Comparison of ENCODE assay signal across 17 cellular contexts in genomic region chr2:15599994-15600393, GRCh38. TPM values are rescaled to one million over a fixed set of nuclear protein-coding genes. Genes with fewer than 3 reads are reported as not detected.
DNase-seq lines count a peak whose midpoint lies in the region; ATAC-seq, FAIRE-seq and TF ChIP-seq lines count a peak whose summit lies in the region.
"Had no signal": no experiment of that assay in that cellular context is flagged by ENCODE, and none has a peak within 500 bp of the region (broad histone marks: within the 10 kb centered on the region; RNA-seq: fewer than 3 reads in every experiment).

No MANE protein-coding gene starts in this region.

- no peak overlapping the region for H3K9ac ChIP-seq in K562 (ENCODE audit: insufficient read depth in 1 of 2, low read depth in 2 of 2, low read length in 2 of 2)
- H3K9ac ChIP-seq: BLaER1 had no signal

- TF ChIP-seq CTCF in K562 (IDR thresholded peaks at IDR 0.05 in 2 of 3, conservative IDR thresholded peaks at IDR 0.05 in 1 of 3; ENCODE audit: insufficient read depth in 2 of 3, low read depth in 1 of 3, low read length in 3 of 3) = no peak
- TF ChIP-seq CTCF in osteoblast (IDR thresholded peaks at IDR 0.05; ENCODE audit: extremely low read depth, low read depth, low read length) = no peak

- WGBS in K562 (ENCODE audit: insufficient coverage, low coverage, missing lambda C conversion rate) = 100% methylated on average over 1 of the region's 1 CpG

- ATAC-seq in K562 (no peak), esophagus mucosa (no peak)

- FAIRE-seq in GM12892 (lab: Jason Lieb, UNC) = peak; percentile 48
- no peak for FAIRE-seq in K562 (lab: Jason Lieb, UNC)
- FAIRE-seq: GM19239 had no signal

- H3K4me3 Mint-ChIP-seq in activated naive CD8-positive, alpha-beta T cell treated with anti-CD3 and anti-CD28 coated beads for 36 hours = no peak overlapping the region
- H3K4me3 Mint-ChIP-seq: CD8-positive, alpha-beta memory T cell; H9 had no signal

- H2AFZ ChIP-seq in K562 (ENCODE audit: low read depth, low read length) (no peak overlapping the region), osteoblast (ENCODE audit: low read length) (no peak overlapping the region)

- no peak overlapping the region for H3K27ac Mint-ChIP-seq in activated naive CD8-positive, alpha-beta T cell treated with anti-CD3 and anti-CD28 coated beads for 36 hours
- H3K27ac Mint-ChIP-seq: H9 had no signal

- TF ChIP-seq EP300 in K562 (IDR thresholded peaks at IDR 0.05; ENCODE audit: low read length) = no peak

- H3K36me3 Mint-ChIP-seq in activated naive CD8-positive, alpha-beta T cell treated with anti-CD3 and anti-CD28 coated beads for 36 hours = peaks cover 31% of the 10 kb centered on the region

- BruUV-seq in K562 (replicated peaks; lab: Mats Ljungman, UMichigan) = no TSS peak

- no peak for TF ChIP-seq POLR2A in GM12892 (IDR thresholded peaks at IDR 0.05; ENCODE audit: low read depth, low read length)
- no peak for TF ChIP-seq POLR2A in K562 (conservative IDR thresholded peaks at IDR 0.05)

- H3K27me3 ChIP-seq in K562 (ENCODE audit: control insufficient read depth in 2 of 2, insufficient read depth in 2 of 2, low read length in 2 of 2) (no peaks in the 10 kb centered on the region), osteoblast (ENCODE audit: insufficient read depth, low read length) (no peaks in the 10 kb centered on the region)
- H3K27me3 ChIP-seq: BLaER1 had no signal

- H3K4me1 Mint-ChIP-seq in activated naive CD8-positive, alpha-beta T cell treated with anti-CD3 and anti-CD28 coated beads for 36 hours = peaks cover 3% of the 10 kb centered on the region
- H3K4me1 Mint-ChIP-seq: H9 had no signal

- no peaks in the 10 kb centered on the region for H3K9me3 Mint-ChIP-seq in activated naive CD8-positive, alpha-beta T cell treated with anti-CD3 and anti-CD28 coated beads for 36 hours
- H3K9me3 Mint-ChIP-seq: CD8-positive, alpha-beta memory T cell; H9 had no signal

- no peak for TF ChIP-seq RAD21 in K562 (CRISPR knock-in tag; conservative IDR thresholded peaks at IDR 0.05 in 1 of 2, IDR thresholded peaks at IDR 0.05 in 1 of 2)

- no peaks in the 10 kb centered on the region for H3K27me3 Mint-ChIP-seq in activated naive CD8-positive, alpha-beta T cell treated with anti-CD3 and anti-CD28 coated beads for 36 hours
- H3K27me3 Mint-ChIP-seq: CD8-positive, alpha-beta memory T cell had no signal

- CTCF ChIA-PET in K562 (lab: Yijun Ruan, JAX; ENCODE audit: low intra/inter-chr PET ratio) = no interaction called here

- H3K27ac ChIP-seq in K562 (ENCODE audit: extremely low read depth, low read depth, low read length) (no peak overlapping the region), osteoblast (ENCODE audit: low read depth, low read length) (peak overlapping the region; percentile 26)
- H3K27ac ChIP-seq: BLaER1 had no signal

- H4K20me1 ChIP-seq in K562 (replicated peaks; ENCODE audit: control insufficient read depth, insufficient read depth, low read length) (no peaks in the 10 kb centered on the region), osteoblast (ENCODE audit: insufficient read depth, low read length) (peaks cover 12% of the 10 kb centered on the region)

- H3K4me2 ChIP-seq in K562 (ENCODE audit: insufficient read depth, low read length) = no peak overlapping the region
- no peak overlapping the region for H3K4me2 ChIP-seq in osteoblast (ENCODE audit: insufficient read depth, low read length)
- H3K4me2 ChIP-seq: BLaER1 had no signal

- H3K4me3 ChIP-seq in K562 (no peak overlapping the region), osteoblast (ENCODE audit: insufficient read depth, low read length) (no peak overlapping the region)
- H3K4me3 ChIP-seq: BLaER1 had no signal

- no peaks in the 10 kb centered on the region for H3K9me1 ChIP-seq in K562 (ENCODE audit: control insufficient read depth, insufficient read depth, low read length)

- peaks cover 21% of the 10 kb centered on the region for H3K79me2 ChIP-seq in K562 (ENCODE audit: control insufficient read depth, insufficient read depth, low read length)
- peaks cover 13% of the 10 kb centered on the region for H3K79me2 ChIP-seq in osteoblast (ENCODE audit: insufficient read depth, low read length)

- H3K9me3 ChIP-seq in K562 (replicated peaks; ENCODE audit: control insufficient read depth, insufficient read depth, low read depth, low read length) (no peaks in the 10 kb centered on the region), osteoblast (ENCODE audit: low read depth, low read length) (no peaks in the 10 kb centered on the region)
- H3K9me3 ChIP-seq: BLaER1, Caco-2 had no signal

- in situ Hi-C loops in K562 (cut with MboI) = loop anchor here (25.0 kb wide), 1 partner anchor 688 kb away; no protein-coding TSS in a partner anchor

- DNase-seq in NCI-H2171 treated with DMSO at 0.1 percent for 48 hours (lab: John Stamatoyannopoulos, UW) (peak; percentile 32), NCI-H2171 (lab: John Stamatoyannopoulos, UW) (no peak), GM12892 (ENCODE audit: insufficient read length) (no peak), K562 (ENCODE audit: extremely low read depth in 1 of 4, low spot score in 3 of 4) (no peak), osteoblast (ENCODE audit: insufficient read length, low spot score, missing footprints) (no peak)
- no peak for DNase-seq in activated naive CD8-positive, alpha-beta T cell treated with anti-CD3 and anti-CD28 coated beads for 36 hours
- DNase-seq: 8988T; AML-193; Caco-2; CD8-positive, alpha-beta memory T cell; DMS79; GDM1; GOT3; H9 had no signal

- POLR2A ChIA-PET in K562 (lab: Yijun Ruan, JAX) = no interaction called here

- peaks cover 98% of the 10 kb centered on the region for H3K36me3 ChIP-seq in K562 (ENCODE audit: control insufficient read depth, insufficient read depth, low read length)
- H3K36me3 ChIP-seq in osteoblast (ENCODE audit: insufficient read depth, low read length) = peaks cover 95% of the 10 kb centered on the region

- intact Hi-C loops in K562 (cut with micrococcal nuclease) = no loop called here

- H3K4me1 ChIP-seq in K562 (replicated peaks in 1 of 2; ENCODE audit: control insufficient read depth in 2 of 2, insufficient read depth in 2 of 2, low read length in 2 of 2) (no peaks in the 10 kb centered on the region), osteoblast (ENCODE audit: insufficient read depth, low read length) (no peaks in the 10 kb centered on the region)
- H3K4me1 ChIP-seq: BLaER1, Caco-2 had no signal

RNA-seq across cellular contexts. Expression of gene DDX1, which starts 8.3 kb away (rescaled TPM):
- 81.9 TPM for polyA plus RNA-seq in GM12892 (2012; ENCODE audit: missing spikeins)
- 46.4 and 156 TPM in 2 replicates for total RNA-seq in K562 (2011; cell fraction: chromatin; rRNA removed; ENCODE audit: low replicate concordance)
- 25.7 and 32.1 TPM in 2 replicates for total RNA-seq in K562 (2011; cell fraction: nucleolus; rRNA removed)
- total RNA-seq in K562 (2011; cell fraction: nucleoplasm; rRNA removed) = 53.1 and 62.4 TPM in 2 replicates
- total RNA-seq in K562 (2014; rRNA removed) = 116 and 118 TPM in 2 replicates
- 277 and 293 TPM in 2 replicates for total RNA-seq in K562 (2014; rRNA removed; fragmentation: Illumina TruSeq; extraction: Trizol)
- 212 and 232 TPM in 2 replicates for total RNA-seq in K562 (2015; rRNA removed; fragmentation: Illumina TruSeq; extraction: Trizol)
- 190 and 203 TPM in 2 replicates for total RNA-seq in K562 (2021)
- 143 and 249 TPM in 2 replicates for polyA plus RNA-seq in K562 (2011; rRNA removed)
- polyA plus RNA-seq in K562 (2011; cell fraction: cytosol; rRNA removed) = 32.5 and 67.6 TPM in 2 replicates
- 41.8 and 80.5 TPM in 2 replicates for polyA plus RNA-seq in K562 (2011; cell fraction: nucleus; rRNA removed)
- 113 and 183 TPM in 2 replicates for polyA plus RNA-seq in K562 (2012)
- 217 and 239 TPM in 2 replicates for polyA plus RNA-seq in K562 (2014; fragmentation: Illumina TruSeq; extraction: Trizol)
- 100 to 1,000 TPM; 172 to 265 TPM for polyA plus RNA-seq in K562 (2014; fragmentation: Nextera tagmentation; extraction: Ambion mirVana)
- polyA plus RNA-seq in K562 (2014; rRNA removed) = 176 and 184 TPM in 2 replicates
- polyA minus RNA-seq in K562 (2011; rRNA and poly(A)+ RNA removed) = 229 and 258 TPM in 2 replicates
- 54.7 and 90.4 TPM in 2 replicates for polyA minus RNA-seq in K562 (2011; cell fraction: cytosol; rRNA and poly(A)+ RNA removed)
- 44.2 and 74.3 TPM in 2 replicates for polyA minus RNA-seq in K562 (2011; cell fraction: nucleus; rRNA and poly(A)+ RNA removed)
- total RNA-seq in osteoblast = 76.0 and 86.3 TPM in 2 replicates
- total RNA-seq in activated naive CD8-positive, alpha-beta T cell treated with anti-CD3 and anti-CD28 coated beads for 36 hours = 100 to 1,000 TPM; 136 to 137 TPM
- total RNA-seq in esophagus mucosa = 63.5 TPM

RNA-seq across cellular contexts. Expression of gene NBAS, which starts 38.9 kb away (rescaled TPM):
- 14.8 TPM for polyA plus RNA-seq in GM12892 (2012; ENCODE audit: missing spikeins)
- 91.7 and 241 TPM in 2 replicates for total RNA-seq in K562 (2011; cell fraction: chromatin; rRNA removed; ENCODE audit: low replicate concordance)
- 43.5 and 55.7 TPM in 2 replicates for total RNA-seq in K562 (2011; cell fraction: nucleolus; rRNA removed)
- total RNA-seq in K562 (2011; cell fraction: nucleoplasm; rRNA removed) = 65.8 and 79.2 TPM in 2 replicates
- total RNA-seq in K562 (2014; rRNA removed) = 69.9 and 79.6 TPM in 2 replicates
- total RNA-seq in K562 (2014; rRNA removed; fragmentation: Illumina TruSeq; extraction: Trizol) = 90.3 and 91.4 TPM in 2 replicates
- 90.1 and 94.4 TPM in 2 replicates for total RNA-seq in K562 (2015; rRNA removed; fragmentation: Illumina TruSeq; extraction: Trizol)
- total RNA-seq in K562 (2021) = 91.2 and 95.8 TPM in 2 replicates
- polyA plus RNA-seq in K562 (2011; rRNA removed) = 55.3 and 56.7 TPM in 2 replicates
- polyA plus RNA-seq in K562 (2011; cell fraction: cytosol; rRNA removed) = 40.2 and 57.1 TPM in 2 replicates
- 61.7 and 63.2 TPM in 2 replicates for polyA plus RNA-seq in K562 (2011; cell fraction: nucleus; rRNA removed)
- polyA plus RNA-seq in K562 (2012) = 55.4 and 126 TPM in 2 replicates
- 63.7 and 70.8 TPM in 2 replicates for polyA plus RNA-seq in K562 (2014; fragmentation: Illumina TruSeq; extraction: Trizol)
- 10 to 100 TPM; 15.3 to 33.5 TPM for polyA plus RNA-seq in K562 (2014; fragmentation: Nextera tagmentation; extraction: Ambion mirVana)
- 43.1 and 49.5 TPM in 2 replicates for polyA plus RNA-seq in K562 (2014; rRNA removed)
- polyA minus RNA-seq in K562 (2011; rRNA and poly(A)+ RNA removed) = 182 and 229 TPM in 2 replicates
- polyA minus RNA-seq in K562 (2011; cell fraction: cytosol; rRNA and poly(A)+ RNA removed) = 75.2 and 76.4 TPM in 2 replicates
- polyA minus RNA-seq in K562 (2011; cell fraction: nucleus; rRNA and poly(A)+ RNA removed) = 67.5 and 123 TPM in 2 replicates
- total RNA-seq in osteoblast = 98.1 and 102 TPM in 2 replicates
- total RNA-seq in activated naive CD8-positive, alpha-beta T cell treated with anti-CD3 and anti-CD28 coated beads for 36 hours = 10 to 100 TPM; 34.1 to 38.2 TPM
- total RNA-seq in esophagus mucosa = 25.1 TPM
